1 cellular context compared by ENCODE assay signal in genomic region chr6:7543761-7544424, GRCh38.
TF ChIP-seq lines count a peak whose summit lies in the region.

No MANE protein-coding gene starts in this region.

TF ChIP-seq in HepG2, 621 proteins besides CTCF, POLR2A, EP300 and RAD21 (continued from another document and continues in another):
- TF ChIP-seq ELK4 (CRISPR knock-in tag; IDR thresholded peaks at IDR 0.05; ENCODE audit: borderline replicate concordance) (no peak), ZHX1 (CRISPR knock-in tag; IDR thresholded peaks at IDR 0.05; ENCODE audit: low read depth) (no peak), ZBTB37 (CRISPR knock-in tag; IDR thresholded peaks at IDR 0.05) (no peak), ZC3H13 (CRISPR knock-in tag; IDR thresholded peaks at IDR 0.05) (no peak), HDAC1 (CRISPR knock-in tag; IDR thresholded peaks at IDR 0.05) (no peak; the same call in 1 of the 2 replicates), NKX3-1 (CRISPR knock-in tag; IDR thresholded peaks at IDR 0.05) (no peak), RCOR2 (CRISPR knock-in tag; IDR thresholded peaks at IDR 0.05) (no peak), ZNF850 (CRISPR knock-in tag; conservative IDR thresholded peaks at IDR 0.05) (no peak), MED8 (CRISPR knock-in tag; IDR thresholded peaks at IDR 0.05; ENCODE audit: insufficient replicate concordance) (no peak), THYN1 (CRISPR knock-in tag; IDR thresholded peaks at IDR 0.05; ENCODE audit: borderline replicate concordance, low read depth) (0 out of 2 replicates have a peak, but pooled peaks have one; percentile 34), ZNF138 (CRISPR knock-in tag; IDR thresholded peaks at IDR 0.05; ENCODE audit: low read depth) (no peak), KDM3A (CRISPR knock-in tag; IDR thresholded peaks at IDR 0.05; ENCODE audit: low read depth) (no peak), TCF7 (IDR thresholded peaks at IDR 0.05; ENCODE audit: low read depth) (no peak), TEAD3 (CRISPR knock-in tag; optimal IDR thresholded peaks at IDR 0.05; ENCODE audit: borderline replicate concordance) (peak; percentile 22), ZNF567 (CRISPR knock-in tag; IDR thresholded peaks at IDR 0.05; ENCODE audit: borderline replicate concordance) (no peak), NFYB (CRISPR knock-in tag; IDR thresholded peaks at IDR 0.05) (no peak), JARID2 (CRISPR knock-in tag; IDR thresholded peaks at IDR 0.05; ENCODE audit: insufficient replicate concordance) (no peak), PRDM15 (CRISPR knock-in tag; IDR thresholded peaks at IDR 0.05) (no peak), ZNF781 (CRISPR knock-in tag; IDR thresholded peaks at IDR 0.05; ENCODE audit: borderline replicate concordance, not compliant biosample characterization) (no peak), FOXP4 (CRISPR knock-in tag; IDR thresholded peaks at IDR 0.05) (0 out of 2 replicates have a peak, but pooled peaks have one; percentile 23), IKZF4 (CRISPR knock-in tag; IDR thresholded peaks at IDR 0.05; ENCODE audit: borderline replicate concordance, low read depth, not compliant biosample characterization) (no peak), GLMP (CRISPR knock-in tag; IDR thresholded peaks at IDR 0.05; ENCODE audit: borderline replicate concordance) (no peak), NFIB (CRISPR knock-in tag; IDR thresholded peaks at IDR 0.05; ENCODE audit: borderline replicate concordance) (no peak), KLF6 (CRISPR knock-in tag; IDR thresholded peaks at IDR 0.05) (no peak), RBFOX2 (IDR thresholded peaks at IDR 0.05; ENCODE audit: low read depth, low read length) (peak; percentile 49; the same call in 1 of the 2 replicates), SIX1 (CRISPR knock-in tag; IDR thresholded peaks at IDR 0.05; ENCODE audit: borderline replicate concordance) (0 out of 2 replicates have a peak, but pooled peaks have one; percentile 19), ATF2 (CRISPR knock-in tag; IDR thresholded peaks at IDR 0.05) (0 out of 2 replicates have a peak, but pooled peaks have one; percentile 39), ZNF547 (CRISPR knock-in tag; IDR thresholded peaks at IDR 0.05) (no peak), MYNN (CRISPR knock-in tag; IDR thresholded peaks at IDR 0.05; ENCODE audit: low read depth) (no peak), ARID5B (CRISPR knock-in tag; IDR thresholded peaks at IDR 0.05) (0 out of 2 replicates have a peak, but pooled peaks have one; percentile 22), PRPF4 (IDR thresholded peaks at IDR 0.05; ENCODE audit: low read depth, low read length, poor library complexity, severe bottlenecking) (no peak), PAF1 (CRISPR knock-in tag; IDR thresholded peaks at IDR 0.05) (0 out of 2 replicates have a peak, but pooled peaks have one; percentile 76), ZNF18 (CRISPR knock-in tag; IDR thresholded peaks at IDR 0.05; ENCODE audit: insufficient replicate concordance) (no peak), ZNF841 (CRISPR knock-in tag; IDR thresholded peaks at IDR 0.05; ENCODE audit: borderline replicate concordance) (no peak), ZSCAN20 (CRISPR knock-in tag; IDR thresholded peaks at IDR 0.05; ENCODE audit: borderline replicate concordance) (no peak), ZNF75D (CRISPR knock-in tag; IDR thresholded peaks at IDR 0.05; ENCODE audit: borderline replicate concordance) (no peak), PBX2 (CRISPR knock-in tag; IDR thresholded peaks at IDR 0.05) (no peak), BORCS8-MEF2B (CRISPR knock-in tag; IDR thresholded peaks at IDR 0.05) (no peak)
